ENCODE assay signal across 10 cellular contexts in genomic region chr11:64888761-64889511, GRCh38. TPM values are rescaled to one million over a fixed set of nuclear protein-coding genes. Genes with fewer than 3 reads are reported as not detected.
DNase-seq lines count a peak whose midpoint lies in the region; ATAC-seq, FAIRE-seq and TF ChIP-seq lines count a peak whose summit lies in the region.
"Had no signal": no experiment of that assay in that cellular context is flagged by ENCODE, and none has a peak within 500 bp of the region (broad histone marks: within the 10 kb centered on the region; RNA-seq: fewer than 3 reads in every experiment).

No MANE protein-coding gene starts in this region.

- H3K4me1 ChIP-seq in K562 (replicated peaks in 1 of 2; ENCODE audit: control insufficient read depth in 2 of 2, insufficient read depth in 2 of 2, low read length in 2 of 2) (peaks cover 44 to 86% of the 10 kb centered on the region in 2 experiments), neural progenitor cell (peaks cover 12% of the 10 kb centered on the region)

- H3K4me2 ChIP-seq in K562 (ENCODE audit: insufficient read depth, low read length) (peak overlapping the region; percentile 91), neural progenitor cell (peak overlapping the region; percentile 74)

- peaks cover 3% of the 10 kb centered on the region for H3F3A ChIP-seq in neural progenitor cell (ENCODE audit: low read depth)

- TF ChIP-seq CTCF in K562 (IDR thresholded peaks at IDR 0.05 in 2 of 3, conservative IDR thresholded peaks at IDR 0.05 in 1 of 3; ENCODE audit: insufficient read depth in 2 of 3, low read depth in 1 of 3, low read length in 3 of 3) (no peak), neural progenitor cell (IDR thresholded peaks at IDR 0.05) (no peak)

- H3K4me3 ChIP-seq in K562 (no peak overlapping the region; the same call in 1 of the 2 replicates), neural progenitor cell (no peak overlapping the region)

- no peak overlapping the region for H3K4me3 Mint-ChIP-seq in neural progenitor cell

- H3K9ac ChIP-seq in K562 (ENCODE audit: insufficient read depth in 1 of 2, low read depth in 2 of 2, low read length in 2 of 2) (peak overlapping the region; percentile 70 to 86; a peak in 3 of 4 replicates), neural progenitor cell (no peak overlapping the region)

- DNase-seq in KBM-7 = peak; percentile 24
- DNase-seq in K562 (ENCODE audit: extremely low read depth in 1 of 4, low spot score in 3 of 4) = peak; percentile 92 to 98 (median 95)
- DNase-seq in neural progenitor cell (ENCODE audit: low spot score) = no peak
- no peak for DNase-seq in stimulated activated CD4-positive, alpha-beta T cell treated with anti-CD3 and anti-CD28 coated beads, Interleukin-15, amount 100 ng/mL, for 24 hours
- no peak for DNase-seq in pons (ENCODE audit: low spot score)
- no peak for DNase-seq in stimulated activated CD4-positive, alpha-beta T cell treated with anti-CD3 and anti-CD28 coated beads, Interleukin-2, amount 100 ng/mL, for 24 hours
- DNase-seq: activated T-cell treated with anti-CD3 and anti-CD28 coated beads, Interleukin-2, amount 50 U/mL, for 72 hours; NCI-H1048; NCI-H82 had no signal

- peak; percentile 100 for FAIRE-seq in K562 (lab: Jason Lieb, UNC)

- peak overlapping the region; percentile 76 for H3K27ac Mint-ChIP-seq in neural progenitor cell

- CTCF ChIA-PET in K562 (lab: Yijun Ruan, JAX; ENCODE audit: low intra/inter-chr PET ratio) = no interaction called here

- BruUV-seq in K562 (replicated peaks; lab: Mats Ljungman, UMichigan) = no TSS peak

- TF ChIP-seq POLR2A in K562 (conservative IDR thresholded peaks at IDR 0.05) = no peak; the same call in 1 of the 2 replicates

- H3K36me3 ChIP-seq in K562 (ENCODE audit: control insufficient read depth, insufficient read depth, low read length) (no peaks in the 10 kb centered on the region), neural progenitor cell (no peaks in the 10 kb centered on the region)
- H3K36me3 ChIP-seq: gastroesophageal sphincter had no signal

- H3K36me3 Mint-ChIP-seq in neural progenitor cell = no peaks in the 10 kb centered on the region

- POLR2A ChIA-PET in K562 (lab: Yijun Ruan, JAX) = interaction anchor here (0.6 to 3.4 kb wide), 5 partner anchors 11 to 89 kb away, joined by 4 to 28 read pairs (median 5); partner anchors contain the start of gene EHD1

- H3K9me1 ChIP-seq in K562 (ENCODE audit: control insufficient read depth, insufficient read depth, low read length) = no peaks in the 10 kb centered on the region

- no peaks in the 10 kb centered on the region for H3K9me3 Mint-ChIP-seq in neural progenitor cell
- H3K9me3 Mint-ChIP-seq: activated T-cell treated with anti-CD3 and anti-CD28 coated beads, Interleukin-2, amount 50 U/mL, for 72 hours had no signal

- TF ChIP-seq EP300 in K562 (IDR thresholded peaks at IDR 0.05; ENCODE audit: low read length) = peak; percentile 98

- peak in 1 of 2 experiments; percentile 8; a peak in 2 of 4 replicates for TF ChIP-seq RAD21 in K562 (CRISPR knock-in tag; conservative IDR thresholded peaks at IDR 0.05 in 1 of 2, IDR thresholded peaks at IDR 0.05 in 1 of 2)

- intact Hi-C loops in K562 (cut with micrococcal nuclease) = loop anchor here (1.0 to 10.0 kb wide), 5 partner anchors 18 to 226 kb away; partner anchors contain the start of genes ATG2A, SF1, TM7SF2 and ZNHIT2

- peaks cover 12% of the 10 kb centered on the region for H3K4me1 Mint-ChIP-seq in neural progenitor cell

- H3K27me3 ChIP-seq in K562 (ENCODE audit: control insufficient read depth in 2 of 2, insufficient read depth in 2 of 2, low read length in 2 of 2) (no peaks in the 10 kb centered on the region), neural progenitor cell (no peaks in the 10 kb centered on the region)
- H3K27me3 ChIP-seq: gastroesophageal sphincter had no signal

- no peaks in the 10 kb centered on the region for H4K20me1 ChIP-seq in K562 (replicated peaks; ENCODE audit: control insufficient read depth, insufficient read depth, low read length)
- no peaks in the 10 kb centered on the region for H4K20me1 ChIP-seq in neural progenitor cell (ENCODE audit: low read depth)

- in situ Hi-C loops in KBM-7 (cut with MboI; ENCODE audit: low pct_unique_long_range_greater_than_20kb, low sequenced_read_pairs) (no loop called here), K562 (cut with MboI) (no loop called here)

- H2AFZ ChIP-seq in K562 (ENCODE audit: low read depth, low read length) (peak overlapping the region; percentile 64; the same call in 1 of the 2 replicates), neural progenitor cell (replicated peaks) (peak overlapping the region; percentile 97)

- H3K27ac ChIP-seq in K562 (ENCODE audit: extremely low read depth, low read depth, low read length) (peak overlapping the region; percentile 82), neural progenitor cell (no peak overlapping the region)

- peak; percentile 79 for ATAC-seq in K562

- H3K79me2 ChIP-seq in K562 (ENCODE audit: control insufficient read depth, insufficient read depth, low read length) (no peaks in the 10 kb centered on the region), neural progenitor cell (ENCODE audit: low read depth) (no peaks in the 10 kb centered on the region)

- H3K27me3 Mint-ChIP-seq in neural progenitor cell (ENCODE audit: insufficient read depth, low read depth) = peaks cover 8% of the 10 kb centered on the region

- H3K9me3 ChIP-seq in K562 (replicated peaks; ENCODE audit: control insufficient read depth, insufficient read depth, low read depth, low read length) (no peaks in the 10 kb centered on the region), neural progenitor cell (ENCODE audit: low read depth) (no peaks in the 10 kb centered on the region)
- H3K9me3 ChIP-seq: gastroesophageal sphincter had no signal

- WGBS in K562 (ENCODE audit: insufficient coverage, low coverage, missing lambda C conversion rate) = 2% methylated on average over 9 of the region's 9 CpGs

RNA-seq across cellular contexts. Expression of gene EHD1, which starts 10.5 kb away (rescaled TPM):
- total RNA-seq in K562 (2011; cell fraction: chromatin; rRNA removed; ENCODE audit: low replicate concordance) = 20.8 and 92.1 TPM in 2 replicates
- 57.7 and 64.3 TPM in 2 replicates for total RNA-seq in K562 (2011; cell fraction: nucleolus; rRNA removed)
- total RNA-seq in K562 (2011; cell fraction: nucleoplasm; rRNA removed) = 24.2 and 37.8 TPM in 2 replicates
- total RNA-seq in K562 (2014; rRNA removed) (39.1 and 40.0 TPM in 2 replicates), K562 (2014; rRNA removed; fragmentation: Illumina TruSeq; extraction: Trizol) (7.2 and 11.5 TPM in 2 replicates), K562 (2015; rRNA removed; fragmentation: Illumina TruSeq; extraction: Trizol) (12.7 and 12.9 TPM in 2 replicates), K562 (2021) (65.0 and 69.6 TPM in 2 replicates), neural progenitor cell (ENCODE audit: low replicate concordance) (19.8 and 39.7 TPM in 2 replicates)
- polyA plus RNA-seq in K562 (2011; rRNA removed) (16.4 and 34.2 TPM in 2 replicates), K562 (2014; fragmentation: Illumina TruSeq; extraction: Trizol) (41.0 and 45.1 TPM in 2 replicates), K562 (2014; fragmentation: Nextera tagmentation; extraction: Ambion mirVana) (under 1 TPM; 0.46 to 0.59 TPM), K562 (2014; rRNA removed) (26.8 and 27.3 TPM in 2 replicates)
- 30.6 and 56.6 TPM in 2 replicates for polyA plus RNA-seq in K562 (2011; cell fraction: cytosol; rRNA removed)
- 30.2 and 48.9 TPM in 2 replicates for polyA plus RNA-seq in K562 (2011; cell fraction: nucleus; rRNA removed)
- 38.5 and 52.8 TPM in 2 replicates for polyA plus RNA-seq in K562 (2012)
- polyA minus RNA-seq in K562 (2011; rRNA and poly(A)+ RNA removed) = 26.8 and 39.2 TPM in 2 replicates
- 50.9 and 64.3 TPM in 2 replicates for polyA minus RNA-seq in K562 (2011; cell fraction: cytosol; rRNA and poly(A)+ RNA removed)
- polyA minus RNA-seq in K562 (2011; cell fraction: nucleus; rRNA and poly(A)+ RNA removed) = 17.4 and 22.8 TPM in 2 replicates

RNA-seq across cellular contexts. Expression of gene ATG2A, which starts 28.1 kb away (rescaled TPM):
- total RNA-seq in K562 (2011; cell fraction: chromatin; rRNA removed; ENCODE audit: low replicate concordance) = 50.6 and 183 TPM in 2 replicates
- 131 and 133 TPM in 2 replicates for total RNA-seq in K562 (2011; cell fraction: nucleolus; rRNA removed)
- total RNA-seq in K562 (2011; cell fraction: nucleoplasm; rRNA removed) = 70.0 and 70.2 TPM in 2 replicates
- 22.2 and 22.4 TPM in 2 replicates for total RNA-seq in K562 (2014; rRNA removed)
- 3.2 and 3.6 TPM in 2 replicates for total RNA-seq in K562 (2014; rRNA removed; fragmentation: Illumina TruSeq; extraction: Trizol)
- total RNA-seq in K562 (2015; rRNA removed; fragmentation: Illumina TruSeq; extraction: Trizol) = 6.2 and 7.7 TPM in 2 replicates
- 37.7 and 45.9 TPM in 2 replicates for total RNA-seq in K562 (2021)
- polyA plus RNA-seq in K562 (2011; rRNA removed) = 4.6 and 11.2 TPM in 2 replicates
- polyA plus RNA-seq in K562 (2011; cell fraction: cytosol; rRNA removed) = 6.2 and 17.3 TPM in 2 replicates
- 42.8 and 78.0 TPM in 2 replicates for polyA plus RNA-seq in K562 (2011; cell fraction: nucleus; rRNA removed)
- polyA plus RNA-seq in K562 (2012) = 22.5 and 32.9 TPM in 2 replicates
- 5.2 and 15.8 TPM in 2 replicates for polyA plus RNA-seq in K562 (2014; fragmentation: Illumina TruSeq; extraction: Trizol)
- polyA plus RNA-seq in K562 (2014; fragmentation: Nextera tagmentation; extraction: Ambion mirVana) = under 1 TPM; 0.25 to 0.53 TPM
- polyA plus RNA-seq in K562 (2014; rRNA removed) = 21.0 and 21.6 TPM in 2 replicates
- 5.7 and 7.2 TPM in 2 replicates for polyA minus RNA-seq in K562 (2011; rRNA and poly(A)+ RNA removed)
- 18.2 and 19.4 TPM in 2 replicates for polyA minus RNA-seq in K562 (2011; cell fraction: cytosol; rRNA and poly(A)+ RNA removed)
- polyA minus RNA-seq in K562 (2011; cell fraction: nucleus; rRNA and poly(A)+ RNA removed) = 45.1 and 49.8 TPM in 2 replicates
- 4.4 and 16.6 TPM in 2 replicates for total RNA-seq in neural progenitor cell (ENCODE audit: low replicate concordance)

RNA-seq across cellular contexts. Expression of gene PPP2R5B, which starts 35.6 kb away (rescaled TPM):
- total RNA-seq in K562 (2011; cell fraction: chromatin; rRNA removed; ENCODE audit: low replicate concordance) = 18.6 and 35.5 TPM in 2 replicates
- 16.1 and 22.7 TPM in 2 replicates for total RNA-seq in K562 (2011; cell fraction: nucleolus; rRNA removed)
- total RNA-seq in K562 (2011; cell fraction: nucleoplasm; rRNA removed) = 17.8 and 18.6 TPM in 2 replicates
- total RNA-seq in K562 (2014; rRNA removed) = 3.3 and 5.2 TPM in 2 replicates
- total RNA-seq in K562 (2014; rRNA removed; fragmentation: Illumina TruSeq; extraction: Trizol) = 1.8 and 3.2 TPM in 2 replicates
- total RNA-seq in K562 (2015; rRNA removed; fragmentation: Illumina TruSeq; extraction: Trizol) = 2.5 and 2.6 TPM in 2 replicates
- 6.4 and 7.8 TPM in 2 replicates for total RNA-seq in K562 (2021)
- 7.3 and 11.1 TPM in 2 replicates for polyA plus RNA-seq in K562 (2011; rRNA removed)
- polyA plus RNA-seq in K562 (2011; cell fraction: cytosol; rRNA removed) = 9.0 and 9.1 TPM in 2 replicates
- polyA plus RNA-seq in K562 (2011; cell fraction: nucleus; rRNA removed) = 46.9 and 48.0 TPM in 2 replicates
- polyA plus RNA-seq in K562 (2012) = 5.8 and 10.7 TPM in 2 replicates
- polyA plus RNA-seq in K562 (2014; fragmentation: Illumina TruSeq; extraction: Trizol) = 5.1 and 5.2 TPM in 2 replicates
- polyA plus RNA-seq in K562 (2014; fragmentation: Nextera tagmentation; extraction: Ambion mirVana) = under 1 TPM; 0.10 to 0.13 TPM
- 5.1 and 6.1 TPM in 2 replicates for polyA plus RNA-seq in K562 (2014; rRNA removed)
- polyA minus RNA-seq in K562 (2011; rRNA and poly(A)+ RNA removed) = 3.4 and 4.0 TPM in 2 replicates
- 3.6 and 3.9 TPM in 2 replicates for polyA minus RNA-seq in K562 (2011; cell fraction: cytosol; rRNA and poly(A)+ RNA removed)
- polyA minus RNA-seq in K562 (2011; cell fraction: nucleus; rRNA and poly(A)+ RNA removed) = 4.8 and 5.9 TPM in 2 replicates
- total RNA-seq in neural progenitor cell (ENCODE audit: low replicate concordance) = 5.7 and 11.3 TPM in 2 replicates

RNA-seq across cellular contexts. Expression of gene CDC42BPG, which starts 44.5 kb away (rescaled TPM):
- total RNA-seq in K562 (2011; cell fraction: chromatin; rRNA removed; ENCODE audit: low replicate concordance) = 19.1 and 64.6 TPM in 2 replicates
- total RNA-seq in K562 (2011; cell fraction: nucleolus; rRNA removed) = 33.3 and 37.9 TPM in 2 replicates
- total RNA-seq in K562 (2011; cell fraction: nucleoplasm; rRNA removed) = 16.2 and 19.7 TPM in 2 replicates
- total RNA-seq in K562 (2014; rRNA removed) = 4.0 and 7.1 TPM in 2 replicates
- 0.99 and 1.1 TPM in 2 replicates for total RNA-seq in K562 (2014; rRNA removed; fragmentation: Illumina TruSeq; extraction: Trizol)
- total RNA-seq in K562 (2015; rRNA removed; fragmentation: Illumina TruSeq; extraction: Trizol) = 2.1 and 2.5 TPM in 2 replicates
- 7.4 and 8.8 TPM in 2 replicates for total RNA-seq in K562 (2021)
- 2.2 and 3.6 TPM in 2 replicates for polyA plus RNA-seq in K562 (2011; rRNA removed)
- 2.0 and 4.5 TPM in 2 replicates for polyA plus RNA-seq in K562 (2011; cell fraction: cytosol; rRNA removed)
- polyA plus RNA-seq in K562 (2011; cell fraction: nucleus; rRNA removed) = 15.1 and 28.5 TPM in 2 replicates
- 4.7 and 6.3 TPM in 2 replicates for polyA plus RNA-seq in K562 (2012)
- polyA plus RNA-seq in K562 (2014; fragmentation: Illumina TruSeq; extraction: Trizol) = 1.8 and 4.6 TPM in 2 replicates
- under 1 TPM; 0.04 to 0.08 TPM for polyA plus RNA-seq in K562 (2014; fragmentation: Nextera tagmentation; extraction: Ambion mirVana)
- 7.9 and 11.8 TPM in 2 replicates for polyA plus RNA-seq in K562 (2014; rRNA removed)
- polyA minus RNA-seq in K562 (2011; rRNA and poly(A)+ RNA removed) = 2.1 and 3.0 TPM in 2 replicates
- 3.2 and 3.5 TPM in 2 replicates for polyA minus RNA-seq in K562 (2011; cell fraction: cytosol; rRNA and poly(A)+ RNA removed)
- polyA minus RNA-seq in K562 (2011; cell fraction: nucleus; rRNA and poly(A)+ RNA removed) = 12.1 and 12.2 TPM in 2 replicates
- total RNA-seq in neural progenitor cell (ENCODE audit: low replicate concordance) = 0.62 and 2.1 TPM in 2 replicates

RNA-seq across cellular contexts. Expression of gene GPHA2, which starts 46.8 kb away (rescaled TPM):
- not detected in 2 replicates for total RNA-seq in K562 (2011; cell fraction: chromatin; rRNA removed; ENCODE audit: low replicate concordance)
- not detected in 2 replicates for total RNA-seq in K562 (2011; cell fraction: nucleolus; rRNA removed)
- not detected in 2 replicates for total RNA-seq in K562 (2011; cell fraction: nucleoplasm; rRNA removed)
- total RNA-seq in K562 (2014; rRNA removed) (not detected in 2 replicates), K562 (2014; rRNA removed; fragmentation: Illumina TruSeq; extraction: Trizol) (not detected in 2 replicates), K562 (2015; rRNA removed; fragmentation: Illumina TruSeq; extraction: Trizol) (0.22 TPM in 1 of 2 replicates, not detected in the other), K562 (2021) (not detected in 2 replicates), neural progenitor cell (ENCODE audit: low replicate concordance) (1.5 TPM in 1 of 2 replicates, not detected in the other)
- polyA plus RNA-seq in K562 (2011; rRNA removed) (not detected in 2 replicates), K562 (2014; fragmentation: Illumina TruSeq; extraction: Trizol) (not detected in 2 replicates), K562 (2014; fragmentation: Nextera tagmentation; extraction: Ambion mirVana) (under 1 TPM in 1 of 2 experiments, not detected in 1; 0.17 TPM), K562 (2014; rRNA removed) (1.4 TPM in 1 of 2 replicates, not detected in the other)
- polyA plus RNA-seq in K562 (2011; cell fraction: cytosol; rRNA removed) = not detected in 2 replicates
- polyA plus RNA-seq in K562 (2011; cell fraction: nucleus; rRNA removed) = 0.74 and 0.88 TPM in 2 replicates
- not detected in 2 replicates for polyA plus RNA-seq in K562 (2012)
- not detected in 2 replicates for polyA minus RNA-seq in K562 (2011; rRNA and poly(A)+ RNA removed)
- not detected in 2 replicates for polyA minus RNA-seq in K562 (2011; cell fraction: cytosol; rRNA and poly(A)+ RNA removed)
- polyA minus RNA-seq in K562 (2011; cell fraction: nucleus; rRNA and poly(A)+ RNA removed) = not detected in 2 replicates
- total RNA-seq: gastroesophageal sphincter had no signal

Comparison
In these comparisons a context has a peak if more than half of its experiments do, and no peak if none do; other contexts are left out.
1. DNase-seq: peak in KBM-7 (single experiment) and K562 (4 of 4); none in neural progenitor cell (single experiment), stimulated activated CD4-positive, alpha-beta T cell treated with anti-CD3 and anti-CD28 coated beads, Interleukin-15, amount 100 ng/mL, for 24 hours (single experiment), pons (single experiment) and stimulated activated CD4-positive, alpha-beta T cell treated with anti-CD3 and anti-CD28 coated beads, Interleukin-2, amount 100 ng/mL, for 24 hours (0 of 2).